31 cellular contexts compared by ENCODE assay signal in the genomic region with DNA sequence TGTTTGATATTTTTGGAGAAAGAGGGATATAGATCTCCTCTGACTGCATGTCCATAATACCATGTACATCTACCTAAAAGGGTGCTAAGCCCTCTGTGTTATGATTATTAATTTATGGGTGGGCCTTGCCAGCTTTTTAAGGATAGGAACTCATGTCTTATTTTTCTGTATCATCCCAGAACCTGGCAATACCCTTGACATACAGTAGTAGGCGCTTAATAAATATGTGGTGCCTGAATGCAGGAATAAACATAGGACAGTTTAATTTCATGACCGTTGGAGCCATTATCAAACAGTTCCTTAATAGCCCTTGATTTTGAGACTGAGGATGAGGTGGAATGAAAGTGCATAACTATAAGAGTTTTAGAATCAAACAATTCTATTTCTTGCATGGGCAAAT. TPM values are rescaled to one million over a fixed set of nuclear protein-coding genes. Genes with fewer than 3 reads are reported as not detected.
DNase-seq lines count a peak whose midpoint lies in the region; ATAC-seq and TF ChIP-seq lines count a peak whose summit lies in the region.
"Had no signal": no experiment of that assay in that cellular context is flagged by ENCODE, and none has a peak within 500 bp of the region (broad histone marks: within the 10 kb centered on the region; RNA-seq: fewer than 3 reads in every experiment).

No MANE protein-coding gene starts in this region.

- H3K36me3 ChIP-seq in BE2C: no peaks in the 10 kb centered on the region
- H3K36me3 ChIP-seq in HCT116 (ENCODE audit: control insufficient read depth in 1 of 2, insufficient read depth in 2 of 2, low read length in 2 of 2): no peaks in the 10 kb centered on the region
- H3K36me3 ChIP-seq in SU-DHL-6 (ENCODE audit: low read length): no peaks in the 10 kb centered on the region
- H3K36me3 ChIP-seq in WERI-Rb-1: no peaks in the 10 kb centered on the region
- H3K36me3 ChIP-seq: heart right ventricle, vagina had no signal

- no peak overlapping the region for H2AFZ ChIP-seq in HCT116 (ENCODE audit: low read depth, low read length, poor library complexity, severe bottlenecking)
- no peak overlapping the region for H2AFZ ChIP-seq in SU-DHL-6 (ENCODE audit: low read depth, low read length, severe bottlenecking)

- H3K4me1 ChIP-seq in BE2C: no peaks in the 10 kb centered on the region; the same call in 1 of the 2 replicates
- no peaks in the 10 kb centered on the region for H3K4me1 ChIP-seq in HCT116 (ENCODE audit: control insufficient read depth in 1 of 2, insufficient read depth in 2 of 2, low read length in 2 of 2)
- H3K4me1 ChIP-seq: A549, testis had no signal

- no peak overlapping the region for H3K27ac ChIP-seq in HCT116 (ENCODE audit: low read depth, low read length)
- no peak overlapping the region for H3K27ac ChIP-seq in SU-DHL-6 (ENCODE audit: low read depth, low read length)
- no peak overlapping the region for H3K27ac ChIP-seq in WERI-Rb-1
- H3K27ac ChIP-seq: A549, epithelial cell of prostate, heart right ventricle, testis, vagina had no signal

- H3K27me3 ChIP-seq in BE2C (no peaks in the 10 kb centered on the region), HCT116 (ENCODE audit: insufficient read depth, low read length) (no peaks in the 10 kb centered on the region), SU-DHL-6 (ENCODE audit: low read length) (no peaks in the 10 kb centered on the region), WERI-Rb-1 (ENCODE audit: insufficient read depth, low read depth, severe bottlenecking) (no peaks in the 10 kb centered on the region)
- H3K27me3 ChIP-seq: heart right ventricle, testis, vagina had no signal

- POLR2A ChIA-PET in HCT116 (lab: Charles Lee): no interaction called here

- H3K4me1 Mint-ChIP-seq in immature natural killer cell: peaks cover 64 to 73% of the 10 kb centered on the region in 2 donors

- peaks cover 10% of the 10 kb centered on the region; the same call in 1 of the 2 replicates for H3F3A ChIP-seq in SU-DHL-6 (ENCODE audit: insufficient read depth)

- H4K20me1 ChIP-seq in HCT116 (ENCODE audit: insufficient read depth) (no peaks in the 10 kb centered on the region), SU-DHL-6 (ENCODE audit: low read depth, low read length) (no peaks in the 10 kb centered on the region)

- H3K9ac ChIP-seq in HCT116 (ENCODE audit: low read length) (no peak overlapping the region), SU-DHL-6 (ENCODE audit: low read length) (no peak overlapping the region)
- H3K9ac ChIP-seq: KMS-11 had no signal

- H3K79me2 ChIP-seq in HCT116 (ENCODE audit: insufficient read depth, low read length) (no peaks in the 10 kb centered on the region), SU-DHL-6 (ENCODE audit: insufficient read depth, low read length) (no peaks in the 10 kb centered on the region)

- CTCF ChIA-PET in HCT116 (lab: Charles Lee): no interaction called here

- H3K4me3 ChIP-seq in BE2C (ENCODE audit: low read depth, low read length) (no peak overlapping the region), HCT116 (replicated peaks in 1 of 2; ENCODE audit: low read depth in 1 of 2, low read length in 2 of 2) (no peak overlapping the region), SU-DHL-6 (ENCODE audit: insufficient read depth, low read length, poor library complexity, severe bottlenecking) (no peak overlapping the region), WERI-Rb-1 (ENCODE audit: low read depth, low read length) (no peak overlapping the region)
- H3K4me3 ChIP-seq: A549, heart right ventricle, skin epidermis, testis, vagina had no signal

- TF ChIP-seq CTCF in BE2C (IDR thresholded peaks at IDR 0.05; ENCODE audit: low read depth, low read length) (peak; percentile 26), HCT116 (IDR thresholded peaks at IDR 0.05 in 2 of 3, conservative IDR thresholded peaks at IDR 0.05 in 1 of 3; ENCODE audit: borderline replicate concordance in 1 of 3, insufficient read depth in 1 of 3, low read depth in 2 of 3, low read length in 2 of 3) (peak in 2 of 3 experiments; percentile 40 to 52; a peak in 3 of 6 replicates), SU-DHL-6 (IDR thresholded peaks at IDR 0.05; ENCODE audit: insufficient read depth, low read length, poor library complexity, severe bottlenecking) (peak; percentile 31), WERI-Rb-1 (IDR thresholded peaks at IDR 0.05; ENCODE audit: low read depth, low read length) (no peak)

- intact Hi-C loops in HCT116 (cut with micrococcal nuclease): no loop called here

- no peak for ATAC-seq in HCT116
- ATAC-seq in HG03139 (IDR thresholded peaks at IDR 0.05; ENCODE audit: unreplicated experiment): no peak
- ATAC-seq: A549; activated CD8-positive, alpha-beta T cell treated with anti-CD3 and anti-CD28 coated beads, Interleukin-2, amount 10 ng/mL, durations not matched to agents 7 days and 5 days; activated naive CD8-positive, alpha-beta T cell treated with anti-CD3 and anti-CD28 coated beads, Interleukin-2, amount 50 U/mL, for 24 hours; heart right ventricle; left colon; Right ventricle myocardium inferior; stimulated activated naive B cell treated with anti-CD40 and anti-IgM and Interleukin-4, amounts not matched to agents 10 μg/mL and 1 μg/mL and 100 μg/mL, for 72 hours had no signal

- no TSS peak for BruUV-seq in HCT116 (replicated peaks; lab: Mats Ljungman, UMichigan)

- peak overlapping the region in 2 of 5 donors; percentile 67 to 77 for H3K4me3 Mint-ChIP-seq in immature natural killer cell
- H3K4me3 Mint-ChIP-seq: activated CD8-positive, alpha-beta T cell treated with anti-CD3 and anti-CD28 coated beads, Interleukin-2, amount 10 ng/mL, durations not matched to agents 7 days and 5 days; activated naive CD8-positive, alpha-beta T cell treated with anti-CD3 and anti-CD28 coated beads, Interleukin-2, amount 50 U/mL, for 24 hours; stimulated activated naive B cell treated with anti-CD40 and anti-IgM and Interleukin-4, amounts not matched to agents 10 μg/mL and 1 μg/mL and 100 μg/mL, for 72 hours had no signal

- no peak overlapping the region for H3K4me2 ChIP-seq in HCT116 (ENCODE audit: low read length)
- H3K4me2 ChIP-seq in SU-DHL-6 (ENCODE audit: low read depth, low read length, poor library complexity, severe bottlenecking): no peak overlapping the region
- H3K4me2 ChIP-seq: A549 had no signal

- no peak for DNase-seq in BE2C
- no peak for DNase-seq in HCT116 (ENCODE audit: low read depth, low spot score)
- no peak for DNase-seq in immature natural killer cell
- DNase-seq in WERI-Rb-1: no peak
- no peak for DNase-seq in GM19240 (ENCODE audit: insufficient read length, low spot score)
- DNase-seq in NCI-H128 (lab: John Stamatoyannopoulos, UW; ENCODE audit: unreplicated experiment): no peak
- DNase-seq: activated CD8-positive, alpha-beta T cell treated with anti-CD3 and anti-CD28 coated beads, Interleukin-2, amount 10 ng/mL, durations not matched to agents 7 days and 5 days; activated effector memory CD4-positive, alpha-beta T cell treated with anti-CD3 and anti-CD28 coated beads, Interleukin-2, amount 50 U/mL, for 16 hours; activated naive CD8-positive, alpha-beta T cell treated with anti-CD3 and anti-CD28 coated beads, Interleukin-2, amount 50 U/mL, for 24 hours; activated T-cell treated with anti-CD3 and anti-CD28 coated beads for 4 hours; cerebellar nuclear complex; EL; heart right ventricle; left colon; NCI-H1048; NCI-H187 treated with DMSO at 0.1 percent for 48 hours; NCI-H226; nucleus accumbens; stimulated activated naive B cell treated with anti-CD40 and anti-IgM and Interleukin-4, amounts not matched to agents 10 μg/mL and 1 μg/mL and 100 μg/mL, for 72 hours; SW 1271; testis had no signal

- H3K9me3 Mint-ChIP-seq in immature natural killer cell: no peaks in the 10 kb centered on the region

- H3K9me3 ChIP-seq in BE2C: no peaks in the 10 kb centered on the region
- no peaks in the 10 kb centered on the region for H3K9me3 ChIP-seq in HCT116 (ENCODE audit: control insufficient read depth in 1 of 2, insufficient read depth in 1 of 2, low read depth in 1 of 2, low read length in 2 of 2)
- no peaks in the 10 kb centered on the region for H3K9me3 ChIP-seq in SU-DHL-6 (ENCODE audit: insufficient read depth, low read length)
- no peaks in the 10 kb centered on the region for H3K9me3 ChIP-seq in WERI-Rb-1 (ENCODE audit: severe bottlenecking)
- H3K9me3 ChIP-seq: A549, testis, vagina had no signal

- TF ChIP-seq POLR2A in HCT116 (IDR thresholded peaks at IDR 0.05; ENCODE audit: borderline replicate concordance, extremely low read depth, insufficient read depth, insufficient read length): no peak

- no peak for TF ChIP-seq RAD21 in HCT116 (IDR thresholded peaks at IDR 0.05; ENCODE audit: low read depth)

- no peaks in the 10 kb centered on the region for H3K36me3 Mint-ChIP-seq in immature natural killer cell

- H3K27me3 Mint-ChIP-seq in immature natural killer cell (ENCODE audit: low read depth in 3 of 3): peaks cover 4 to 9% (median 7%) of the 10 kb centered on the region in 3 donors
- H3K27me3 Mint-ChIP-seq: activated naive CD8-positive, alpha-beta T cell treated with anti-CD3 and anti-CD28 coated beads, Interleukin-2, amount 50 U/mL, for 24 hours; stimulated activated naive B cell treated with anti-CD40 and anti-IgM and Interleukin-4, amounts not matched to agents 10 μg/mL and 1 μg/mL and 100 μg/mL, for 72 hours had no signal

- peak overlapping the region; percentile 88 to 95 (median 92) for H3K27ac Mint-ChIP-seq in immature natural killer cell
- H3K27ac Mint-ChIP-seq: activated CD8-positive, alpha-beta T cell treated with anti-CD3 and anti-CD28 coated beads, Interleukin-2, amount 10 ng/mL, durations not matched to agents 7 days and 5 days; activated naive CD8-positive, alpha-beta T cell treated with anti-CD3 and anti-CD28 coated beads, Interleukin-2, amount 50 U/mL, for 24 hours had no signal

- RAD21 ChIA-PET in HCT116 (lab: Charles Lee; ENCODE audit: low non-redundant PET in 1 of 2, low total read pairs in 2 of 2, uncharacterized antibody in 2 of 2, unreplicated experiment in 2 of 2): no interaction called here

- H3K9me2 ChIP-seq in HCT116 (ENCODE audit: insufficient read depth) (no peaks in the 10 kb centered on the region), SU-DHL-6 (replicated peaks; ENCODE audit: insufficient read depth, low read length) (no peaks in the 10 kb centered on the region)

RNA-seq across cellular contexts. Expression of gene ATP6V1G3, which starts 12.5 kb away (rescaled TPM):
- polyA plus RNA-seq in BE2C (2012; ENCODE audit: insufficient read depth, insufficient read length, low read depth): not detected
- total RNA-seq in HCT116 (2021; ENCODE audit: unreplicated experiment): not detected
- not detected in 2 replicates for polyA plus RNA-seq in HCT116 (2012)
- not detected for polyA plus RNA-seq in immature natural killer cell
- total RNA-seq: activated CD8-positive, alpha-beta T cell treated with anti-CD3 and anti-CD28 coated beads, Interleukin-2, amount 10 ng/mL, durations not matched to agents 7 days and 5 days; H1; heart right ventricle; left colon; Right ventricle myocardium inferior; testis; vagina had no signal
- polyA plus RNA-seq: A549, BJ, H1, heart right ventricle had no signal
